8 cellular contexts compared by ENCODE assay signal in the genomic region with DNA sequence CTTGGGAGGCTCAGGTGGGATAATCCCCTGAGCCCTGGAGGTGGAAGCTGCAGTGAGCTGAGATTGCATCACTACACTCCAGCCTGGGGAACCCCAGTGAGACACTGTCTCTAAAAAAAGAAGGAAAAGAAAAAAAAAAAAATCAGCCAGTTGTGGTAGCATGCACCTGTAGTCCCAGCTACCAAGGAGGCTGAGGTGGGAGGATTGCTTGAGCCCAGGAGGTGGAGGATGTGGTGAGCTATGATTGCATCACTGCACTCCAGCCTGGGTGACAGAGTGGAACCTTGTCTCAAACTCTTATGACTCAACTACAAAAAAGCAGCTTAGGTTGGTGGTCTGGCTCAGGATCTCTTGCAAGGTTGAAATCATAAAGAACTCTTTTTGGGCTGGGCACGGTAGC. TPM values are rescaled to one million over a fixed set of nuclear protein-coding genes. Genes with fewer than 3 reads are reported as not detected.
DNase-seq lines count a peak whose midpoint lies in the region; ATAC-seq and TF ChIP-seq lines count a peak whose summit lies in the region.

No MANE protein-coding gene starts in this region.

- H3K4me3 Mint-ChIP-seq in neural progenitor cell = no peak overlapping the region

- TF ChIP-seq EP300 in upper lobe of left lung (IDR thresholded peaks at IDR 0.05) = no peak

- H3K36me3 ChIP-seq in left lung (peaks cover 0 to 30% of the 10 kb centered on the region in 2 donors), upper lobe of left lung (peaks cover 21 to 34% (median 30%) of the 10 kb centered on the region in 4 donors), neural progenitor cell (peaks cover 4% of the 10 kb centered on the region)

- 75 to 80% methylated on average over 1 of the region's 1 CpG for WGBS in upper lobe of left lung, 2 donors

- peaks cover 10% of the 10 kb centered on the region for H3K9me3 Mint-ChIP-seq in neural progenitor cell

- peaks cover 27% of the 10 kb centered on the region for H3K36me3 Mint-ChIP-seq in neural progenitor cell

- H3K9me3 ChIP-seq in left lung (no peaks in the 10 kb centered on the region), upper lobe of left lung (no peaks in the 10 kb centered on the region), neural progenitor cell (ENCODE audit: low read depth) (no peaks in the 10 kb centered on the region)

- TF ChIP-seq CTCF in left lung (IDR thresholded peaks at IDR 0.05) (no peak), upper lobe of left lung (IDR thresholded peaks at IDR 0.05) (no peak), neural progenitor cell (IDR thresholded peaks at IDR 0.05) (no peak)

- H3K27ac ChIP-seq in left lung = peak overlapping the region in 1 of 2 donors; percentile 30
- H3K27ac ChIP-seq in upper lobe of left lung = peak overlapping the region in 2 of 4 donors; percentile 60 to 61
- H3K27ac ChIP-seq in neural progenitor cell = no peak overlapping the region

- DNase-seq in activated naive CD4-positive, alpha-beta T cell treated with Interleukin-2 at 50 U/mL for 16 hours = peak; percentile 49
- DNase-seq in activated naive CD4-positive, alpha-beta T cell (lab: John Stamatoyannopoulos, UW) = no peak
- DNase-seq in activated T-cell treated with anti-CD3 and anti-CD28 coated beads for 48 hours (ENCODE audit: low read depth) (peak; percentile 50), left lung (no peak), upper lobe of left lung (peak in 1 of 2 donors; percentile 48), neural progenitor cell (ENCODE audit: low spot score) (no peak), UCSD-AML1 (lab: John Stamatoyannopoulos, UW; ENCODE audit: unreplicated experiment) (no peak), NCI-H1092 treated with DMSO at 0.1 percent for 48 hours (lab: John Stamatoyannopoulos, UW) (no peak)

- H3K27me3 ChIP-seq in left lung = no peaks in the 10 kb centered on the region
- H3K27me3 ChIP-seq in upper lobe of left lung = no peaks in the 10 kb centered on the region
- no peaks in the 10 kb centered on the region for H3K27me3 ChIP-seq in neural progenitor cell

- peaks cover 9% of the 10 kb centered on the region for H3F3A ChIP-seq in neural progenitor cell (ENCODE audit: low read depth)

- H3K27me3 Mint-ChIP-seq in neural progenitor cell (ENCODE audit: insufficient read depth, low read depth) = peaks cover 2% of the 10 kb centered on the region

- H3K4me2 ChIP-seq in neural progenitor cell = no peak overlapping the region

- no peak overlapping the region for H3K27ac Mint-ChIP-seq in neural progenitor cell

- H3K9ac ChIP-seq in neural progenitor cell = no peak overlapping the region

- H3K79me2 ChIP-seq in neural progenitor cell (ENCODE audit: low read depth) = peaks cover 99% of the 10 kb centered on the region

- H3K4me3 ChIP-seq in left lung (no peak overlapping the region), upper lobe of left lung (no peak overlapping the region), neural progenitor cell (no peak overlapping the region)

- no peak overlapping the region for H2AFZ ChIP-seq in neural progenitor cell (replicated peaks)

- peaks cover 5% of the 10 kb centered on the region for H3K4me1 Mint-ChIP-seq in neural progenitor cell

- H4K20me1 ChIP-seq in neural progenitor cell (ENCODE audit: low read depth) = peaks cover 63% of the 10 kb centered on the region

- TF ChIP-seq POLR2A in upper lobe of left lung (IDR thresholded peaks at IDR 0.05) = no peak

- intact Hi-C loops in left lung (cut with DNase I) = no loop called here

- peaks cover 5 to 94% of the 10 kb centered on the region in 2 donors for H3K4me1 ChIP-seq in left lung
- H3K4me1 ChIP-seq in upper lobe of left lung = peaks cover 24 to 40% (median 31%) of the 10 kb centered on the region in 4 donors
- H3K4me1 ChIP-seq in neural progenitor cell = no peaks in the 10 kb centered on the region

- ATAC-seq in left lung (peak; percentile 38), upper lobe of left lung (ENCODE audit: low FRiP score in 2 of 2) (peak; percentile 47 to 49)

RNA-seq across cellular contexts. Expression of a gene that starts 19.3 kb away (rescaled TPM):
- total RNA-seq in left lung (100 to 1,000 TPM; 468 to 518 TPM), upper lobe of left lung (100 to 1,000 TPM; 174 to 603 (median 445) TPM), neural progenitor cell (ENCODE audit: low replicate concordance) (70.8 and 165 TPM in 2 replicates)

RNA-seq across cellular contexts. Expression of a gene that starts 34.3 kb away (rescaled TPM):
- 100 to 1,000 TPM; 480 to 625 TPM for total RNA-seq in left lung
- total RNA-seq in upper lobe of left lung = 100 to 1,000 TPM; 206 to 611 (median 456) TPM
- total RNA-seq in neural progenitor cell (ENCODE audit: low replicate concordance) = 449 and 460 TPM in 2 replicates

RNA-seq across cellular contexts. Expression of a gene that starts 34.7 kb away (rescaled TPM):
- 10 to 100 TPM; 37.2 to 41.5 TPM for total RNA-seq in left lung
- 10 to 100 TPM; 21.8 to 52.3 (median 39.5) TPM for total RNA-seq in upper lobe of left lung
- 1.4 and 5.2 TPM in 2 replicates for total RNA-seq in neural progenitor cell (ENCODE audit: low replicate concordance)

RNA-seq across cellular contexts. Expression of a gene that starts 37.6 kb away (rescaled TPM):
- total RNA-seq in left lung (10 to 100 TPM; 57.7 to 72.9 TPM), upper lobe of left lung (100 to 1,000 TPM in 2 of 6 donors, 10 to 100 TPM in 4; 28.1 to 190 (median 66.9) TPM), neural progenitor cell (ENCODE audit: low replicate concordance) (17.7 and 21.0 TPM in 2 replicates)

RNA-seq across cellular contexts. Expression of a gene that starts 44.8 kb away (rescaled TPM):
- total RNA-seq in left lung = 1 to 10 TPM; 5.9 to 8.8 TPM
- 10 to 100 TPM in 3 of 6 donors, 1 to 10 TPM in 3; 2.3 to 59.7 (median 11.4) TPM for total RNA-seq in upper lobe of left lung
- 35.4 and 46.0 TPM in 2 replicates for total RNA-seq in neural progenitor cell (ENCODE audit: low replicate concordance)

Comparison
In these comparisons a context has a peak if more than half of its experiments do, and no peak if none do; other contexts are left out.
1. DNase-seq: peak in activated naive CD4-positive, alpha-beta T cell treated with Interleukin-2 at 50 U/mL for 16 hours (single experiment) and activated T-cell treated with anti-CD3 and anti-CD28 coated beads for 48 hours (single experiment); none in activated naive CD4-positive, alpha-beta T cell (0 of 4), left lung (0 of 2), neural progenitor cell (single experiment), UCSD-AML1 (single experiment) and NCI-H1092 treated with DMSO at 0.1 percent for 48 hours (single experiment).